In genomic region chr1:154178856-154179811, GRCh38 we compare ENCODE assay signal across 1 cellular context.
A peak's percentile ranks its signal among the peaks of the same experiment; 100 is the strongest.
TF ChIP-seq lines count a peak whose summit lies in the region.

No MANE protein-coding gene starts in this region.

TF ChIP-seq in HepG2, 621 proteins besides CTCF, POLR2A, EP300 and RAD21 (continued from another document and continues in another):
- TF ChIP-seq PRDM15 (CRISPR knock-in tag; IDR thresholded peaks at IDR 0.05) (no peak), ATRX (CRISPR knock-in tag; IDR thresholded peaks at IDR 0.05; ENCODE audit: borderline replicate concordance) (no peak), ZFP37 (CRISPR knock-in tag; IDR thresholded peaks at IDR 0.05; ENCODE audit: borderline replicate concordance) (no peak), FOXK2 (IDR thresholded peaks at IDR 0.05) (no peak), CBFB (CRISPR knock-in tag; IDR thresholded peaks at IDR 0.05) (no peak), NR2C2 (CRISPR knock-in tag; IDR thresholded peaks at IDR 0.05; ENCODE audit: borderline replicate concordance) (no peak), ZNF580 (CRISPR knock-in tag; IDR thresholded peaks at IDR 0.05; ENCODE audit: borderline replicate concordance, low read depth) (no peak), ZNF7 (CRISPR knock-in tag; IDR thresholded peaks at IDR 0.05) (no peak), ZNF576 (CRISPR knock-in tag; IDR thresholded peaks at IDR 0.05) (no peak), PRPF4 (IDR thresholded peaks at IDR 0.05; ENCODE audit: low read depth, low read length, poor library complexity, severe bottlenecking) (no peak), ZNF513 (CRISPR knock-in tag; conservative IDR thresholded peaks at IDR 0.05) (no peak), FOXC1 (CRISPR knock-in tag; IDR thresholded peaks at IDR 0.05; ENCODE audit: borderline replicate concordance) (0 out of 2 replicates have a peak, but pooled peaks have one; percentile 28), ZNF431 (CRISPR knock-in tag; IDR thresholded peaks at IDR 0.05; ENCODE audit: borderline replicate concordance, low read depth) (no peak), KDM6A (CRISPR knock-in tag; IDR thresholded peaks at IDR 0.05; ENCODE audit: low read depth) (no peak), MAFK (conservative IDR thresholded peaks at IDR 0.05 in 1 of 2, IDR thresholded peaks at IDR 0.05 in 1 of 2; ENCODE audit: low read length in 2 of 2) (no peak), ARID2 (CRISPR knock-in tag; IDR thresholded peaks at IDR 0.05; ENCODE audit: borderline replicate concordance) (no peak), ZSCAN30 (CRISPR knock-in tag; IDR thresholded peaks at IDR 0.05) (no peak), RFXAP (CRISPR knock-in tag; IDR thresholded peaks at IDR 0.05; ENCODE audit: borderline replicate concordance) (no peak), KMT2A (CRISPR knock-in tag; IDR thresholded peaks at IDR 0.05) (no peak), FOXA3 (CRISPR knock-in tag; IDR thresholded peaks at IDR 0.05) (peak; percentile 74), ATF1 (CRISPR knock-in tag; IDR thresholded peaks at IDR 0.05) (no peak), POLR2AphosphoS5 (IDR thresholded peaks at IDR 0.05; ENCODE audit: low read depth, low read length) (no peak), ZBTB33 (CRISPR knock-in tag; IDR thresholded peaks at IDR 0.05) (no peak), FLYWCH1 (CRISPR knock-in tag; IDR thresholded peaks at IDR 0.05) (no peak), REPIN1 (CRISPR knock-in tag; IDR thresholded peaks at IDR 0.05; ENCODE audit: borderline replicate concordance, low read depth) (peak; percentile 19; the same call in 1 of the 2 replicates), PAXIP1 (CRISPR knock-in tag; conservative IDR thresholded peaks at IDR 0.05) (peak; percentile 32; the same call in 1 of the 2 replicates), GRHL1 (CRISPR knock-in tag; conservative IDR thresholded peaks at IDR 0.05) (no peak), IRX3 (CRISPR knock-in tag; IDR thresholded peaks at IDR 0.05; ENCODE audit: borderline replicate concordance, low read depth) (no peak), ZNF770 (CRISPR knock-in tag; IDR thresholded peaks at IDR 0.05) (0 out of 2 replicates have a peak, but pooled peaks have one; percentile 21), TSC22D2 (CRISPR knock-in tag; IDR thresholded peaks at IDR 0.05; ENCODE audit: borderline replicate concordance) (no peak), DMAP1 (CRISPR knock-in tag; IDR thresholded peaks at IDR 0.05) (no peak), TAF1 (CRISPR knock-in tag; IDR thresholded peaks at IDR 0.05) (no peak), MTERF4 (CRISPR knock-in tag; IDR thresholded peaks at IDR 0.05) (no peak), NFYB (CRISPR knock-in tag; IDR thresholded peaks at IDR 0.05) (no peak), PATZ1 (CRISPR knock-in tag; IDR thresholded peaks at IDR 0.05) (peak; percentile 62; the same call in 1 of the 2 replicates), FOXK1 (CRISPR knock-in tag; IDR thresholded peaks at IDR 0.05; ENCODE audit: borderline replicate concordance, low read depth) (no peak), ZNF567 (CRISPR knock-in tag; IDR thresholded peaks at IDR 0.05; ENCODE audit: borderline replicate concordance) (no peak), RFXANK (CRISPR knock-in tag; IDR thresholded peaks at IDR 0.05) (no peak), ZBTB1 (CRISPR knock-in tag; IDR thresholded peaks at IDR 0.05; ENCODE audit: borderline replicate concordance) (no peak), ZNF83 (CRISPR knock-in tag; IDR thresholded peaks at IDR 0.05; ENCODE audit: borderline replicate concordance) (no peak), ZNF282 (IDR thresholded peaks at IDR 0.05; ENCODE audit: partially characterized antibody) (no peak), CERS6 (CRISPR knock-in tag; IDR thresholded peaks at IDR 0.05) (no peak)
